ENCODE assay signal across 7 cellular contexts in genomic region chr19:58555369-58555885, GRCh38. TPM values are rescaled to one million over a fixed set of nuclear protein-coding genes. Genes with fewer than 3 reads are reported as not detected.
DNase-seq lines count a peak whose midpoint lies in the region; ATAC-seq, FAIRE-seq and TF ChIP-seq lines count a peak whose summit lies in the region.

No MANE protein-coding gene starts in this region.

- ATAC-seq in GM18517 (IDR thresholded peaks at IDR 0.05; ENCODE audit: unreplicated experiment): no peak
- ATAC-seq in HG02885 (IDR thresholded peaks at IDR 0.05; ENCODE audit: poor library complexity, unreplicated experiment): no peak

- peak overlapping the region; percentile 98 for H3K9ac ChIP-seq in adipocyte (ENCODE audit: low read length)
- H3K9ac ChIP-seq in kidney (ENCODE audit: low read length in 2 of 2): peak overlapping the region; percentile 4 to 99
- H3K9ac ChIP-seq in subcutaneous abdominal adipose tissue (ENCODE audit: low read length in 5 of 5): peak overlapping the region; percentile 77 to 94 (median 90)

- DNase-seq in adipocyte (ENCODE audit: low read depth) (no peak), kidney (peak; percentile 67), OCI-M1 (lab: John Stamatoyannopoulos, UW) (no peak)

- peak overlapping the region; percentile 99 to 100 (median 99) for H3K27ac Mint-ChIP-seq in IgD-negative memory B cell

- H3K27ac ChIP-seq in kidney (ENCODE audit: low read depth in 2 of 2, low read length in 2 of 2) (peak overlapping the region; percentile 95 to 97), subcutaneous abdominal adipose tissue (ENCODE audit: low read depth, low read length) (peak overlapping the region; percentile 98)

- TF ChIP-seq CTCF in kidney (IDR thresholded peaks at IDR 0.05; ENCODE audit: borderline replicate concordance, extremely low read depth, insufficient read depth): no peak

- intact Hi-C loops in kidney (cut with DNase I): no loop called here

- H3K4me1 Mint-ChIP-seq in IgD-negative memory B cell: peaks cover 32 to 40% (median 35%) of the 10 kb centered on the region in 3 donors

- FAIRE-seq in kidney (lab: Jason Lieb, UNC): no peak

- H3K4me3 ChIP-seq in adipocyte (ENCODE audit: low read length) (peak overlapping the region; percentile 97), kidney (ENCODE audit: low read length in 2 of 2) (peak overlapping the region; percentile 32 to 98), subcutaneous abdominal adipose tissue (ENCODE audit: low read depth in 1 of 5, low read length in 5 of 5) (peak overlapping the region; percentile 66 to 97 (median 87))

- peaks cover 8% of the 10 kb centered on the region for H3K36me3 Mint-ChIP-seq in IgD-negative memory B cell

- no peaks in the 10 kb centered on the region for H3K9me3 ChIP-seq in adipocyte (ENCODE audit: control insufficient read depth, low read length)
- no peaks in the 10 kb centered on the region for H3K9me3 ChIP-seq in kidney (ENCODE audit: control insufficient read depth in 1 of 2, low read length in 2 of 2)
- no peaks in the 10 kb centered on the region for H3K9me3 ChIP-seq in subcutaneous abdominal adipose tissue (ENCODE audit: control insufficient read depth in 5 of 5, low read length in 5 of 5)

- H3K4me1 ChIP-seq in adipocyte (ENCODE audit: control insufficient read depth, insufficient read depth, low read length): peaks cover 41% of the 10 kb centered on the region
- H3K4me1 ChIP-seq in kidney (ENCODE audit: control insufficient read depth in 1 of 2, insufficient read depth in 1 of 2, low read depth in 1 of 2, low read length in 2 of 2): peaks cover 21 to 38% of the 10 kb centered on the region in 2 donors
- peaks cover 13 to 57% (median 54%) of the 10 kb centered on the region in 5 donors for H3K4me1 ChIP-seq in subcutaneous abdominal adipose tissue (ENCODE audit: control insufficient read depth in 5 of 5, insufficient read depth in 5 of 5, low read length in 5 of 5)

- H3K36me3 ChIP-seq in adipocyte (ENCODE audit: control insufficient read depth, insufficient read depth, low read length, severe bottlenecking) (peaks cover 42% of the 10 kb centered on the region), kidney (ENCODE audit: control insufficient read depth in 1 of 2, insufficient read depth in 2 of 2, low read length in 2 of 2) (peaks cover 26 to 35% of the 10 kb centered on the region in 2 donors), subcutaneous abdominal adipose tissue (ENCODE audit: control insufficient read depth in 5 of 5, insufficient read depth in 5 of 5, low read length in 5 of 5) (peaks cover 0 to 38% (median 38%) of the 10 kb centered on the region in 5 donors)

- peak overlapping the region; percentile 93 to 99 (median 95) for H3K4me3 Mint-ChIP-seq in IgD-negative memory B cell

- H3K9me3 Mint-ChIP-seq in IgD-negative memory B cell: no peaks in the 10 kb centered on the region

- H3K27me3 Mint-ChIP-seq in IgD-negative memory B cell: no peaks in the 10 kb centered on the region

- no peaks in the 10 kb centered on the region for H3K27me3 ChIP-seq in adipocyte (replicated peaks; ENCODE audit: control insufficient read depth, insufficient read depth, low read length)
- no peaks in the 10 kb centered on the region for H3K27me3 ChIP-seq in subcutaneous abdominal adipose tissue (ENCODE audit: control insufficient read depth in 5 of 5, insufficient read depth in 4 of 5, low read length in 5 of 5)

RNA-seq across cellular contexts. Expression of gene CHMP2A, which starts 0.5 kb away (rescaled TPM):
- polyA plus RNA-seq in IgD-negative memory B cell (160 TPM), kidney (ENCODE audit: insufficient read depth, low read depth, low replicate concordance) (294 TPM)
- 142 TPM for total RNA-seq in kidney

RNA-seq across cellular contexts. Expression of gene UBE2M, which starts 3.0 kb away (rescaled TPM):
- 10.0 TPM for polyA plus RNA-seq in IgD-negative memory B cell
- total RNA-seq in kidney: 60.4 TPM
- polyA plus RNA-seq in kidney (ENCODE audit: insufficient read depth, low read depth, low replicate concordance): 98.0 TPM

RNA-seq across cellular contexts. Expression of gene TRIM28, which starts 11.6 kb away (rescaled TPM):
- polyA plus RNA-seq in IgD-negative memory B cell (38.9 TPM), kidney (ENCODE audit: insufficient read depth, low read depth, low replicate concordance) (191 TPM)
- 229 TPM for total RNA-seq in kidney

RNA-seq across cellular contexts. Expression of gene MZF1, which starts 17.7 kb away (rescaled TPM):
- polyA plus RNA-seq in IgD-negative memory B cell (11.5 TPM), kidney (ENCODE audit: insufficient read depth, low read depth, low replicate concordance) (12.9 TPM)
- 38.6 TPM for total RNA-seq in kidney

RNA-seq across cellular contexts. Expression of gene ZBTB45, which starts 35.8 kb away (rescaled TPM):
- polyA plus RNA-seq in IgD-negative memory B cell (7.6 TPM), kidney (ENCODE audit: insufficient read depth, low read depth, low replicate concordance) (7.7 TPM)
- total RNA-seq in kidney: 16.9 TPM
